In genomic region chr6:74284266-74284665, GRCh38 we compare ENCODE assay signal across 27 cellular contexts.
"Had no signal": no experiment of that assay in that cellular context is flagged by ENCODE, and none has a peak within 500 bp of the region (broad histone marks: within the 10 kb centered on the region; RNA-seq: fewer than 3 reads in every experiment).

No MANE protein-coding gene starts in this region.

- H3K4me3 ChIP-seq: adrenal gland, body of pancreas, esophagus muscularis mucosa had no signal

- H3K9me3 ChIP-seq: adrenal gland, body of pancreas, esophagus muscularis mucosa had no signal

- H3K4me1 ChIP-seq: adrenal gland, body of pancreas, esophagus muscularis mucosa had no signal

- H3K27ac ChIP-seq: adrenal gland, body of pancreas, esophagus muscularis mucosa, WERI-Rb-1 had no signal

- H3K36me3 ChIP-seq: adrenal gland, esophagus muscularis mucosa, WERI-Rb-1 had no signal

- DNase-seq: activated B cell treated with CpG ODN at 0.5 μM for 24 hours; activated CD4-positive, alpha-beta T cell treated with anti-CD3 and anti-CD28 coated beads for 48 hours; activated CD4-positive, alpha-beta T cell treated with anti-CD3 and anti-CD28 coated beads, Interleukin-2, amount 50 U/mL, for 1 hour; activated CD4-positive, alpha-beta T cell treated with anti-CD3 and anti-CD28 coated beads, Interleukin-2, amount 50 U/mL, for 48 hours; activated CD8-positive, alpha-beta memory T cell treated with anti-CD3 and anti-CD28 coated beads for 24 hours; activated CD8-positive, alpha-beta T cell treated with anti-CD3 and anti-CD28 coated beads for 36 hours; activated effector memory CD4-positive, alpha-beta T cell treated with Interleukin-2 at 50 U/mL for 16 hours; activated gamma-delta T cell treated with Interleukin-2 at 50 U/mL for 16 hours; activated naive CD4-positive, alpha-beta T cell treated with anti-CD3 and anti-CD28 coated beads, Interleukin-2, amount 50 U/mL, for 16 hours; activated naive CD4-positive, alpha-beta T cell treated with Interleukin-2 at 50 U/mL for 16 hours; activated T-cell treated with anti-CD3 and anti-CD28 coated beads, Interleukin-2, amount 50 U/mL, for 4 hours; adrenal gland; amygdala; aorta; body of pancreas; caudate nucleus; cortex of kidney; dermis blood vessel endothelial cell; effector CD4-positive, alpha-beta T cell; effector memory CD8-positive, alpha-beta T cell; erythroblast; head of caudate nucleus; hippocampal formation; T-helper 17 cell; T1000; WERI-Rb-1 had no signal

- H3K27me3 ChIP-seq: adrenal gland, body of pancreas, esophagus muscularis mucosa had no signal
